8 cellular contexts compared by ENCODE assay signal in the genomic region with DNA sequence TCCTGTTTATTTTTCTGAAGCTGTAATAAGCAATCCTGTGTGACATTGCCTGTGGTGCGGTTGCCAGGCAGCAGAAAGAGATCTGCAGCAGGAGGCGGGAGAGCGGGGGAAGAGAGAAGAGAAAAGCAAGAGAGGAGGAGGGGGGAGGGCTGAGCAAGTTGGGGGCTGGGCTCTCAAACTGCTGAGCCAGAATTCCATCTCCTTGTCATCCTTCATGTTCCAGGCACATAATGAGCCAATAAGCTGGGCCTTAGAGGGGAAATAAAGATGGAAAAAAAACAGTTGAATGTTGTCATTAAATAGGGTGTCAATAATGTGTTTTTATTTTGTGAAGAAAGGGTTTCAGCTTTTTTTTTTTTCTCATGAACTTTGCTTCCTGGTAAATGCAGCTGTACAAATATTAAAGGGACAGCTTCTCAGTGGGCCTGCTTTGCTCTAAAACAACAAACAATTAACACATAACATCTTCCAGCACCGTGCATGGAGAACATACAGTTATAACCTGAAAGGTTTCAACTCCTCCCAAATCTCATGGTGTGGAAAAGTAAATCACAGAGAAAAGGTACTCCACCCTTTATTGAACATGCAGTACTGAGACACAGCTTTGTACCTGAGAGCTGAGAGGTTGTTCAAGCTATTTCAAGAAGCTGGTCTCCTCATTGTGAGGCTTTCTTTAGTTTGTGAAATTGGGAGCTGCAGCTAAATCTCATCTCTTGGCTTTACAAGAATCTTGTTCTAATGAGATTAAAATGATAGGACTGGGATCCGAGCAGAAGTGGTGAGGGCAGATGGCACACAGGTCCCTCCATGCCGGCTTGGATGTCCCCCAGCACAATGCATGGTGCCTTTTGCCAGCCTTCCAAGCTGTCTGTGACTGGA.
DNase-seq lines count a peak whose midpoint lies in the region; ATAC-seq and TF ChIP-seq lines count a peak whose summit lies in the region.

No MANE protein-coding gene starts in this region.

- peak overlapping the region; percentile 98 for H3K27ac ChIP-seq in parathyroid adenoma
- H3K27ac ChIP-seq in Karpas-422 (ENCODE audit: low read length) = no peak overlapping the region

- peak overlapping the region in 1 of 2 donors; percentile 24 for H3K27ac Mint-ChIP-seq in activated naive CD4-positive, alpha-beta T cell treated with anti-CD3 and anti-CD28 coated beads, Interleukin-2, amount 50 U/mL, for 72 hours

- no peak for TF ChIP-seq CTCF in parathyroid adenoma (IDR thresholded peaks at IDR 0.05)

- H3K9ac ChIP-seq in parathyroid adenoma = peak overlapping the region; percentile 8
- H3K9ac ChIP-seq in Karpas-422 (ENCODE audit: low read length) = no peak overlapping the region

- H3K79me2 ChIP-seq in parathyroid adenoma (no peaks in the 10 kb centered on the region), Karpas-422 (ENCODE audit: low read length) (no peaks in the 10 kb centered on the region)

- H3K36me3 ChIP-seq in parathyroid adenoma (ENCODE audit: control insufficient read depth, insufficient read depth, low read length) = no peaks in the 10 kb centered on the region
- no peaks in the 10 kb centered on the region for H3K36me3 ChIP-seq in Karpas-422 (ENCODE audit: insufficient read depth, low read length)

- peak; percentile 45 to 72 for ATAC-seq in activated naive CD4-positive, alpha-beta T cell treated with anti-CD3 and anti-CD28 coated beads, Interleukin-2, amount 50 U/mL, for 72 hours
- ATAC-seq in left cardiac atrium (peak; percentile 96), HG03039 (IDR thresholded peaks at IDR 0.05; ENCODE audit: unreplicated experiment) (no peak)

- peaks cover 5 to 7% of the 10 kb centered on the region in 2 donors for H3K36me3 Mint-ChIP-seq in activated naive CD4-positive, alpha-beta T cell treated with anti-CD3 and anti-CD28 coated beads, Interleukin-2, amount 50 U/mL, for 72 hours

- peak; percentile 70 for DNase-seq in EH (ENCODE audit: low read depth)
- DNase-seq in NCI-H345 treated with DMSO at 0.1 percent for 48 hours (lab: John Stamatoyannopoulos, UW; ENCODE audit: unreplicated experiment) = peak; percentile 99
- peak in 1 of 2 donors; percentile 18 for DNase-seq in activated naive CD4-positive, alpha-beta T cell treated with anti-CD3 and anti-CD28 coated beads, Interleukin-2, amount 50 U/mL, for 72 hours (ENCODE audit: low spot score in 2 of 2)
- DNase-seq in left cardiac atrium = peak; percentile 76
- DNase-seq in Karpas-422 = no peak
- no peak for DNase-seq in EL

- H3K4me1 ChIP-seq in parathyroid adenoma (peaks cover 81% of the 10 kb centered on the region), Karpas-422 (ENCODE audit: low read length) (no peaks in the 10 kb centered on the region)

- H3K4me2 ChIP-seq in parathyroid adenoma (ENCODE audit: low read length) (peak overlapping the region; percentile 68), Karpas-422 (ENCODE audit: low read depth, low read length, poor library complexity, severe bottlenecking) (no peak overlapping the region)

- peak overlapping the region; percentile 40 for H3K4me3 ChIP-seq in parathyroid adenoma (ENCODE audit: low read depth, low read length)
- H3K4me3 ChIP-seq in Karpas-422 (ENCODE audit: low read length) = no peak overlapping the region

- no peaks in the 10 kb centered on the region for H3K9me2 ChIP-seq in Karpas-422 (replicated peaks; ENCODE audit: insufficient read depth, low read length)

- H2AFZ ChIP-seq in parathyroid adenoma = peak overlapping the region; percentile 68
- H2AFZ ChIP-seq in Karpas-422 (ENCODE audit: low read length) = no peak overlapping the region

- intact Hi-C loops in left cardiac atrium (cut with DNase I) = no loop called here

- peaks cover 0 to 11% of the 10 kb centered on the region in 2 donors for H3K9me3 Mint-ChIP-seq in activated naive CD4-positive, alpha-beta T cell treated with anti-CD3 and anti-CD28 coated beads, Interleukin-2, amount 50 U/mL, for 72 hours

- no peaks in the 10 kb centered on the region for H4K20me1 ChIP-seq in Karpas-422 (ENCODE audit: insufficient read depth, low read depth, low read length)

- H3K27me3 ChIP-seq in parathyroid adenoma (ENCODE audit: control insufficient read depth, insufficient read depth, low read length) = no peaks in the 10 kb centered on the region
- no peaks in the 10 kb centered on the region for H3K27me3 ChIP-seq in Karpas-422 (ENCODE audit: low read length)

- H3K9me3 ChIP-seq in parathyroid adenoma (ENCODE audit: control insufficient read depth, low read length) (no peaks in the 10 kb centered on the region), Karpas-422 (ENCODE audit: low read length) (no peaks in the 10 kb centered on the region; the same call in 1 of the 2 replicates)

Comparison
In these comparisons a context has a peak if more than half of its experiments do, and no peak if none do; other contexts are left out.
1. DNase-seq: peak in EH (single experiment), NCI-H345 treated with DMSO at 0.1 percent for 48 hours (single experiment) and left cardiac atrium (single experiment); none in Karpas-422 (single experiment) and EL (single experiment).